ENCODE assay signal across 8 cellular contexts in genomic region chr4:173170210-173170778, GRCh38. TPM values are rescaled to one million over a fixed set of nuclear protein-coding genes. Genes with fewer than 3 reads are reported as not detected.
A peak's percentile ranks its signal among the peaks of the same experiment; 100 is the strongest.
DNase-seq lines count a peak whose midpoint lies in the region; ATAC-seq, FAIRE-seq and TF ChIP-seq lines count a peak whose summit lies in the region.

No MANE protein-coding gene starts in this region.

- intact Hi-C loops in left lung (cut with DNase I) = no loop called here

- H3K27me3 Mint-ChIP-seq in activated CD8-positive, alpha-beta memory T cell treated with anti-CD3 and anti-CD28 coated beads, Interleukin-2, amount 10 ng/mL, durations not matched to agents 7 days and 5 days = no peaks in the 10 kb centered on the region

- H3K4me1 Mint-ChIP-seq in activated CD8-positive, alpha-beta memory T cell treated with anti-CD3 and anti-CD28 coated beads, Interleukin-2, amount 10 ng/mL, durations not matched to agents 7 days and 5 days = peaks cover 33% of the 10 kb centered on the region

- H3K27ac Mint-ChIP-seq in activated CD8-positive, alpha-beta memory T cell treated with anti-CD3 and anti-CD28 coated beads, Interleukin-2, amount 10 ng/mL, durations not matched to agents 7 days and 5 days = peak overlapping the region; percentile 85

- H3K4me3 ChIP-seq in adipocyte (ENCODE audit: low read length) (peak overlapping the region; percentile 82), left lung (peak overlapping the region; percentile 74 to 83), thoracic aorta (peak overlapping the region; percentile 82)

- H3K9me3 Mint-ChIP-seq in activated CD8-positive, alpha-beta memory T cell treated with anti-CD3 and anti-CD28 coated beads, Interleukin-2, amount 10 ng/mL, durations not matched to agents 7 days and 5 days (ENCODE audit: low read depth) = no peaks in the 10 kb centered on the region

- H3K4me1 ChIP-seq in adipocyte (ENCODE audit: control insufficient read depth, insufficient read depth, low read length) = peaks cover 10% of the 10 kb centered on the region
- H3K4me1 ChIP-seq in left lung = peaks cover 7 to 51% of the 10 kb centered on the region in 2 donors
- H3K4me1 ChIP-seq in thoracic aorta (ENCODE audit: control insufficient read depth in 1 of 2, low read depth in 2 of 2) = peaks cover 4 to 19% of the 10 kb centered on the region in 2 donors

- no peak for FAIRE-seq in GM12892 (lab: Jason Lieb, UNC)
- no peak for FAIRE-seq in urothelium cell line (lab: Jason Lieb, UNC)

- H3K9me3 ChIP-seq in adipocyte (ENCODE audit: control insufficient read depth, low read length) = no peaks in the 10 kb centered on the region
- no peaks in the 10 kb centered on the region for H3K9me3 ChIP-seq in left lung
- no peaks in the 10 kb centered on the region for H3K9me3 ChIP-seq in thoracic aorta

- H3K27ac ChIP-seq in left lung (peak overlapping the region; percentile 89 to 97), thoracic aorta (peak overlapping the region; percentile 89 to 95)

- no peaks in the 10 kb centered on the region for H3K27me3 ChIP-seq in adipocyte (replicated peaks; ENCODE audit: control insufficient read depth, insufficient read depth, low read length)
- H3K27me3 ChIP-seq in left lung = no peaks in the 10 kb centered on the region
- H3K27me3 ChIP-seq in thoracic aorta (replicated peaks; ENCODE audit: insufficient read depth) = no peaks in the 10 kb centered on the region

- TF ChIP-seq CTCF in left lung (IDR thresholded peaks at IDR 0.05) (no peak), thoracic aorta (IDR thresholded peaks at IDR 0.05) (no peak)

- CTCF ChIA-PET in activated CD8-positive, alpha-beta memory T cell treated with anti-CD3 and anti-CD28 coated beads, Interleukin-2, amount 10 ng/mL, durations not matched to agents 7 days and 5 days (lab: Charles Lee) = interaction anchor here (1.0 to 1.8 kb wide), 4 partner anchors 54 to 166 kb away, joined by 3 to 4 read pairs (median 3); no protein-coding TSS in a partner anchor

- no peak for TF ChIP-seq POLR2A in GM12892 (IDR thresholded peaks at IDR 0.05; ENCODE audit: low read depth, low read length)

- H3K4me3 Mint-ChIP-seq in activated CD8-positive, alpha-beta memory T cell treated with anti-CD3 and anti-CD28 coated beads, Interleukin-2, amount 10 ng/mL, durations not matched to agents 7 days and 5 days = peak overlapping the region; percentile 83

- peak overlapping the region; percentile 74 for H3K9ac ChIP-seq in adipocyte (ENCODE audit: low read length)

- peaks cover 8% of the 10 kb centered on the region for H3K36me3 Mint-ChIP-seq in activated CD8-positive, alpha-beta memory T cell treated with anti-CD3 and anti-CD28 coated beads, Interleukin-2, amount 10 ng/mL, durations not matched to agents 7 days and 5 days

- DNase-seq in activated CD8-positive, alpha-beta memory T cell treated with anti-CD3 and anti-CD28 coated beads, Interleukin-2, amount 10 ng/mL, durations not matched to agents 7 days and 5 days = no peak
- no peak for DNase-seq in activated CD8-positive, alpha-beta memory T cell treated with anti-CD3 and anti-CD28 coated beads, Interleukin-2, amount 50 U/mL, for 48 hours
- DNase-seq in adipocyte (ENCODE audit: low read depth) (no peak), left lung (no peak), thoracic aorta (ENCODE audit: low spot score) (no peak), NCI-H2196 treated with DMSO at 0.1 percent for 48 hours (lab: John Stamatoyannopoulos, UW; ENCODE audit: unreplicated experiment) (no peak), GM12892 (ENCODE audit: insufficient read length) (no peak), urothelium cell line (ENCODE audit: low spot score) (no peak)

- no peaks in the 10 kb centered on the region for H3K36me3 ChIP-seq in adipocyte (ENCODE audit: control insufficient read depth, insufficient read depth, low read length, severe bottlenecking)
- no peaks in the 10 kb centered on the region for H3K36me3 ChIP-seq in left lung
- H3K36me3 ChIP-seq in thoracic aorta = no peaks in the 10 kb centered on the region

- no peak for ATAC-seq in activated CD8-positive, alpha-beta memory T cell treated with anti-CD3 and anti-CD28 coated beads, Interleukin-2, amount 10 ng/mL, durations not matched to agents 7 days and 5 days
- no peak for ATAC-seq in left lung
- no peak for ATAC-seq in thoracic aorta (ENCODE audit: insufficient number of reproducible peaks, low FRiP score, low read depth)

RNA-seq across cellular contexts. Expression of gene GALNT7, which starts 1.7 kb away (rescaled TPM):
- total RNA-seq in activated CD8-positive, alpha-beta memory T cell treated with anti-CD3 and anti-CD28 coated beads, Interleukin-2, amount 10 ng/mL, durations not matched to agents 7 days and 5 days = 10 to 100 TPM; 16.8 to 17.8 TPM
- total RNA-seq in left lung (10 to 100 TPM; 25.2 to 27.5 TPM), thoracic aorta (10 to 100 TPM; 12.7 to 23.1 TPM)
- 15.1 TPM for polyA plus RNA-seq in GM12892 (2012; ENCODE audit: missing spikeins)
